In genomic region chr6:113362542-113363430, GRCh38 we compare ENCODE assay signal across 1 cellular context.
TF ChIP-seq lines count a peak whose summit lies in the region.

No MANE protein-coding gene starts in this region.

TF ChIP-seq in GM23338, 12 proteins besides CTCF, POLR2A, EP300 and RAD21 (continued from another document):
- TF ChIP-seq ETS1 (IDR thresholded peaks at IDR 0.05) = no peak
- TF ChIP-seq REST (IDR thresholded peaks at IDR 0.05; ENCODE audit: unreplicated experiment) = no peak
- TF ChIP-seq JUNB (IDR thresholded peaks at IDR 0.05; ENCODE audit: unreplicated experiment) = no peak
